In genomic region chr14:106842687-106843086, GRCh38 we compare ENCODE assay signal across 13 cellular contexts.
DNase-seq lines count a peak whose midpoint lies in the region; ATAC-seq and TF ChIP-seq lines count a peak whose summit lies in the region.
"Had no signal": no experiment of that assay in that cellular context is flagged by ENCODE, and none has a peak within 500 bp of the region (broad histone marks: within the 10 kb centered on the region; RNA-seq: fewer than 3 reads in every experiment).

No MANE protein-coding gene starts in this region.

- H3K4me3 Mint-ChIP-seq in Calu3 (ENCODE audit: low read depth, unreplicated experiment) (peak overlapping the region; percentile 94), HFFc6 (no peak overlapping the region), GM23338 (no peak overlapping the region)
- peak overlapping the region in 7 of 10 donors; percentile 1 to 97 (median 9) for H3K4me3 Mint-ChIP-seq in naive thymus-derived CD4-positive, alpha-beta T cell

- no peak overlapping the region for H3K4me3 ChIP-seq in WI38 (ENCODE audit: low read depth, low read length)
- no peak overlapping the region for H3K4me3 ChIP-seq in naive thymus-derived CD4-positive, alpha-beta T cell (ENCODE audit: low read length)
- H3K4me3 ChIP-seq in GM23338 = no peak overlapping the region
- H3K4me3 ChIP-seq: esophagus muscularis mucosa, lung had no signal

- peaks cover 0 to 3% of the 10 kb centered on the region in 2 donors for H3K4me1 ChIP-seq in naive thymus-derived CD4-positive, alpha-beta T cell (ENCODE audit: control insufficient read depth in 2 of 2, insufficient read depth in 2 of 2, low read length in 2 of 2)
- no peaks in the 10 kb centered on the region for H3K4me1 ChIP-seq in GM23338 (ENCODE audit: insufficient read depth)

- H2AFZ ChIP-seq in GM23338 = no peak overlapping the region

- H3K27me3 Mint-ChIP-seq in Calu3 (ENCODE audit: unreplicated experiment) = no peaks in the 10 kb centered on the region
- H3K27me3 Mint-ChIP-seq in HFFc6 (ENCODE audit: insufficient read depth) = no peaks in the 10 kb centered on the region; the same call in 1 of the 2 replicates
- peaks cover 0 to 31% (median 0%) of the 10 kb centered on the region in 5 donors for H3K27me3 Mint-ChIP-seq in naive thymus-derived CD4-positive, alpha-beta T cell
- H3K27me3 Mint-ChIP-seq in GM23338 (ENCODE audit: insufficient read depth, low read depth, poor library complexity) = no peaks in the 10 kb centered on the region

- no TSS peak for BruUV-seq in Calu3 (replicated peaks; lab: Mats Ljungman, UMichigan)

- no peak overlapping the region for H3K4me2 ChIP-seq in GM23338

- H3K9me3 Mint-ChIP-seq in Calu3 (ENCODE audit: low read depth, unreplicated experiment) = no peaks in the 10 kb centered on the region
- peaks cover 7% of the 10 kb centered on the region for H3K9me3 Mint-ChIP-seq in HFFc6
- peaks cover 0 to 2% (median 0%) of the 10 kb centered on the region in 11 donors for H3K9me3 Mint-ChIP-seq in naive thymus-derived CD4-positive, alpha-beta T cell
- H3K9me3 Mint-ChIP-seq in GM23338 = peaks cover 98% of the 10 kb centered on the region

- in situ Hi-C loops in G401 (cut with HindIII; ENCODE audit: low sequenced_read_pairs) = no loop called here

- peaks cover 0 to 10% (median 0%) of the 10 kb centered on the region in 3 experiments for H3K36me3 ChIP-seq in naive thymus-derived CD4-positive, alpha-beta T cell (ENCODE audit: control insufficient read depth in 2 of 3, insufficient read depth in 3 of 3, low read length in 3 of 3)
- H3K36me3 ChIP-seq in GM23338 (ENCODE audit: insufficient read depth) = peaks cover 9% of the 10 kb centered on the region
- H3K36me3 ChIP-seq: esophagus muscularis mucosa had no signal

- ATAC-seq in naive thymus-derived CD4-positive, alpha-beta T cell = no peak
- ATAC-seq in GM23338 = no peak
- ATAC-seq: HCT116; stimulated activated naive CD8-positive, alpha-beta T cell treated with anti-CD3 and anti-CD28 coated beads, Interleukin-15, Interleukin-2, amounts not matched to agents 100 U/mL and 50 U/mL, for 24 hours had no signal

- peak; percentile 79 for DNase-seq in Calu3
- DNase-seq in HFFc6 = no peak
- no peak for DNase-seq in naive thymus-derived CD4-positive, alpha-beta T cell
- DNase-seq in GM23338 (ENCODE audit: low spot score) = no peak
- no peak for DNase-seq in RPMI8226
- DNase-seq in G401 (ENCODE audit: low spot score) = no peak
- DNase-seq: anterior cingulate cortex; NCI-H748 treated with DMSO at 0.1 percent for 48 hours; stimulated activated naive CD8-positive, alpha-beta T cell treated with anti-CD3 and anti-CD28 coated beads, Interleukin-15, Interleukin-2, amounts not matched to agents 100 U/mL and 50 U/mL, for 24 hours had no signal

- no peaks in the 10 kb centered on the region for H3K27me3 ChIP-seq in naive thymus-derived CD4-positive, alpha-beta T cell (ENCODE audit: control insufficient read depth in 2 of 2, insufficient read depth in 2 of 2, low read length in 2 of 2)
- H3K27me3 ChIP-seq in GM23338 (ENCODE audit: insufficient read depth) = no peaks in the 10 kb centered on the region

- no peaks in the 10 kb centered on the region for H3K9me2 ChIP-seq in GM23338 (ENCODE audit: insufficient read depth)

- H3K79me2 ChIP-seq in GM23338 (replicated peaks; ENCODE audit: insufficient read depth) = no peaks in the 10 kb centered on the region

- intact Hi-C loops in Calu3 (cut with micrococcal nuclease; ENCODE audit: unreplicated experiment) = loop anchor here (5.0 kb wide), 1 partner anchor 50 kb away; no protein-coding TSS in a partner anchor
- intact Hi-C loops in naive thymus-derived CD4-positive, alpha-beta T cell (cut with micrococcal nuclease) = no loop called here

- H3F3A ChIP-seq in GM23338 (replicated peaks; ENCODE audit: low read depth) = no peaks in the 10 kb centered on the region

- CTCF ChIA-PET in Calu3 (lab: Charles Lee) = interaction anchor here (0.7 to 9.7 kb wide), 4 partner anchors 12 to 39 kb away, joined by 3 to 119 read pairs (median 6); no protein-coding TSS in a partner anchor
- CTCF ChIA-PET in naive thymus-derived CD4-positive, alpha-beta T cell (lab: Charles Lee) = interaction anchor here (5.2 kb wide), 1 partner anchor 31 kb away, joined by 35 read pairs; no protein-coding TSS in a partner anchor

- H4K20me1 ChIP-seq in GM23338 (replicated peaks; ENCODE audit: insufficient read depth) = no peaks in the 10 kb centered on the region

- H3K4me1 Mint-ChIP-seq in Calu3 (ENCODE audit: low read depth, unreplicated experiment) (peaks cover 29% of the 10 kb centered on the region), HFFc6 (ENCODE audit: low read depth) (no peaks in the 10 kb centered on the region; the same call in 1 of the 2 replicates), GM23338 (no peaks in the 10 kb centered on the region)
- peaks cover 27 to 55% (median 37%) of the 10 kb centered on the region in 7 donors for H3K4me1 Mint-ChIP-seq in naive thymus-derived CD4-positive, alpha-beta T cell

- H3K27ac Mint-ChIP-seq in Calu3 (ENCODE audit: unreplicated experiment) (peak overlapping the region; percentile 16), HFFc6 (no peak overlapping the region), GM23338 (no peak overlapping the region)
- peak overlapping the region in 7 of 9 donors; percentile 19 to 98 (median 95) for H3K27ac Mint-ChIP-seq in naive thymus-derived CD4-positive, alpha-beta T cell

- H3K27ac ChIP-seq in naive thymus-derived CD4-positive, alpha-beta T cell (ENCODE audit: low read depth, low read length) = no peak overlapping the region
- H3K27ac ChIP-seq in GM23338 (ENCODE audit: low read depth) = no peak overlapping the region
- H3K27ac ChIP-seq: esophagus muscularis mucosa had no signal

- peaks cover 39% of the 10 kb centered on the region for H3K36me3 Mint-ChIP-seq in Calu3 (ENCODE audit: insufficient read depth, unreplicated experiment)
- no peaks in the 10 kb centered on the region for H3K36me3 Mint-ChIP-seq in HFFc6 (ENCODE audit: low read depth)
- H3K36me3 Mint-ChIP-seq in naive thymus-derived CD4-positive, alpha-beta T cell = peaks cover 0 to 5% (median 0%) of the 10 kb centered on the region in 5 donors
- H3K36me3 Mint-ChIP-seq in GM23338 (ENCODE audit: low read depth) = peaks cover 44% of the 10 kb centered on the region

- POLR2A ChIA-PET in naive thymus-derived CD4-positive, alpha-beta T cell (lab: Charles Lee) = interaction anchor here (2.0 kb wide), 1 partner anchor 29 kb away, joined by 6 read pairs; no protein-coding TSS in a partner anchor

- no peaks in the 10 kb centered on the region for H3K9me3 ChIP-seq in naive thymus-derived CD4-positive, alpha-beta T cell (ENCODE audit: control insufficient read depth in 2 of 3, low read length in 3 of 3)
- H3K9me3 ChIP-seq: esophagus muscularis mucosa had no signal

- TF ChIP-seq CTCF in Calu3 (IDR thresholded peaks at IDR 0.05; ENCODE audit: unreplicated experiment) = peak; percentile 76
- peak; percentile 53 for TF ChIP-seq CTCF in HFFc6 (IDR thresholded peaks at IDR 0.05)
- TF ChIP-seq CTCF in WI38 (IDR thresholded peaks at IDR 0.05; ENCODE audit: low read depth, low read length) = peak; percentile 44; the same call in 1 of the 2 replicates
- no peak for TF ChIP-seq CTCF in GM23338 (conservative IDR thresholded peaks at IDR 0.05; ENCODE audit: low read depth in 2 of 2)

TF ChIP-seq in GM23338, 12 proteins besides CTCF, POLR2A, EP300 and RAD21 (continues in another document):
- TF ChIP-seq JUNB (IDR thresholded peaks at IDR 0.05; ENCODE audit: unreplicated experiment) (no peak), CREB1 (CRISPR knock-in tag; IDR thresholded peaks at IDR 0.05; ENCODE audit: low read depth) (no peak), REST (IDR thresholded peaks at IDR 0.05; ENCODE audit: unreplicated experiment) (no peak), EZH2 (IDR thresholded peaks at IDR 0.05; ENCODE audit: low read depth, unreplicated experiment) (no peak), STAT1 (IDR thresholded peaks at IDR 0.05; ENCODE audit: unreplicated experiment) (no peak)

Comparison
In these comparisons a context has a peak if more than half of its experiments do, and no peak if none do; other contexts are left out.
1. H3K27ac Mint-ChIP-seq: peak in Calu3 (single experiment) and naive thymus-derived CD4-positive, alpha-beta T cell (7 of 9); none in HFFc6 (single experiment) and GM23338 (single experiment).
2. H3K4me3 Mint-ChIP-seq: peak in Calu3 (single experiment) and naive thymus-derived CD4-positive, alpha-beta T cell (7 of 10); none in HFFc6 (single experiment) and GM23338 (single experiment).
3. CTCF ChIP-seq: peak in Calu3 (single experiment), HFFc6 (single experiment) and WI38 (single experiment); none in GM23338 (0 of 2).